10 cellular contexts compared by ENCODE assay signal in the genomic region with DNA sequence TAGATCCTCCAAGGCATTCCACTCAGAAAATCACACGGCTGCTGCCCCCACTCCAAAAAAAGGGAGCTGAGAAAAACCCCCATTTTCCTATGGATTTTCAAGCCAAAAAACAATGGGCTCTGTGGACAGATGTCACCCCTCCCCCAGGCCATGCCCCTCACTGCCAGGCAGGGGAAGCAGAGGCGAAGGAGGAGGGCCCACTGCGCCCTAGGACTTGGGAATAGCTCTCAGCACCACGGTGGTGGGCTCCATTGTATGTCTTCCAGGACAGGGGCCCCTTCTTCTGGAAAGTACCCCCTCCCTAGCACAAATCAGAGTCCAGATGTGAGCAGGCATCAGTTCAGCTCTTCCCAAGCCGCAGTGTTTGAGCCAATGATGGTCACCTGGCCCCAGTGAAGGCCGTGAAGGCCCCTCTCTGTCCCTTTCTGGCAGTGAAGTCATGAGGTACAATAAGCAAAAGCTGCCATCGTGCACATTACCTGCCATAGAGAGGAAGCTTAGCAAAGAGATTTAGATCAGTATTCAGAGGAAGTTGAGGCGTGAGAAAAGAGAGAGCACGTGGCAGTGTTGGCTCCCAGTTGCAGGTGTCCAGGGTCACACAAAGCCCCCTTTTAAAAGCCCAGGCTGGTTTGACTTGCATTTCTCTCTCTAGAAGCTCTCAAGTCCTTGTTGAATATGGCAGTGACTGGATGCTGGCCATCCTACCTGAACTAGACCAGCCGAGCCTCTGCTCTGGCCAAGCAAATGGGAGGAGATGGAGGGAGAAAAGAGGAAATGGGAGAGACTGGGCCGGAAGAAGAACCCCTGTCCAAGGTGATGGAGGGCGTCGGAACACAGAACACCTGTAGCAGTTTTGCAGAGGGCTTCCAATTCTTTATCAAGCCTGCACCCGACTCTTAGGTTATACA.
DNase-seq lines count a peak whose midpoint lies in the region; ATAC-seq and TF ChIP-seq lines count a peak whose summit lies in the region.
"Had no signal": no experiment of that assay in that cellular context is flagged by ENCODE, and none has a peak within 500 bp of the region (broad histone marks: within the 10 kb centered on the region; RNA-seq: fewer than 3 reads in every experiment).

No MANE protein-coding gene starts in this region.

- peaks cover 42 to 56% (median 52%) of the 10 kb centered on the region in 3 donors for H3K4me1 Mint-ChIP-seq in IgD-negative memory B cell
- H3K4me1 Mint-ChIP-seq in naive thymus-derived CD4-positive, alpha-beta T cell, result peaks cover 43 to 83% (median 48%) of the 10 kb centered on the region in 7 donors

- intact Hi-C loops in body of pancreas (cut with DNase I), result no loop called here
- intact Hi-C loops in naive thymus-derived CD4-positive, alpha-beta T cell (cut with micrococcal nuclease), result loop anchor here (1.0 to 2.0 kb wide), 5 partner anchors 16 to 53 kb away; no protein-coding TSS in a partner anchor

- no peak for TF ChIP-seq CTCF in body of pancreas (IDR thresholded peaks at IDR 0.05)

- no peaks in the 10 kb centered on the region for H3K79me2 ChIP-seq in ACC112 (ENCODE audit: control insufficient read depth, insufficient read depth, low read length, unreplicated experiment)

- no peak for TF ChIP-seq POLR2A in body of pancreas (IDR thresholded peaks at IDR 0.05)

- no peaks in the 10 kb centered on the region for H3K9me3 ChIP-seq in body of pancreas
- H3K9me3 ChIP-seq in naive thymus-derived CD4-positive, alpha-beta T cell (ENCODE audit: control insufficient read depth in 2 of 3, low read length in 3 of 3), result no peaks in the 10 kb centered on the region

- H3K4me3 ChIP-seq in ACC112 (ENCODE audit: low read depth, low read length), result peak overlapping the region; percentile 11; the same call in 1 of the 2 replicates
- H3K4me3 ChIP-seq in body of pancreas, result no peak overlapping the region
- no peak overlapping the region for H3K4me3 ChIP-seq in naive thymus-derived CD4-positive, alpha-beta T cell (ENCODE audit: low read length)

- 65 to 87% methylated on average over 14 of the region's 14 CpGs for WGBS in body of pancreas, 2 donors

- H3K27me3 ChIP-seq in ACC112 (ENCODE audit: insufficient read depth, low read length) (no peaks in the 10 kb centered on the region), body of pancreas (no peaks in the 10 kb centered on the region)
- no peaks in the 10 kb centered on the region for H3K27me3 ChIP-seq in naive thymus-derived CD4-positive, alpha-beta T cell (ENCODE audit: control insufficient read depth in 2 of 2, insufficient read depth in 2 of 2, low read length in 2 of 2)

- CTCF ChIA-PET in naive thymus-derived CD4-positive, alpha-beta T cell (lab: Charles Lee), result interaction anchor here (0.6 to 1.2 kb wide), 5 partner anchors 9 to 379 kb away, joined by 3 to 7 read pairs (median 3); no protein-coding TSS in a partner anchor

- DNase-seq in body of pancreas (no peak), NCI-H1417 (lab: John Stamatoyannopoulos, UW) (no peak), superior temporal gyrus (ENCODE audit: extremely low spot score) (no peak)
- DNase-seq in naive thymus-derived CD4-positive, alpha-beta T cell, result peak in 2 of 9 donors; percentile 20 to 24
- DNase-seq: retina, SHP77 treated with DMSO at 0.1 percent for 48 hours had no signal

- H3K4me3 Mint-ChIP-seq in IgD-negative memory B cell, result peak overlapping the region; percentile 61 to 83 (median 72)
- peak overlapping the region; percentile 43 to 78 (median 69) for H3K4me3 Mint-ChIP-seq in naive thymus-derived CD4-positive, alpha-beta T cell

- H3K4me1 ChIP-seq in ACC112 (ENCODE audit: control insufficient read depth, insufficient read depth, low read length, unreplicated experiment), result peaks cover 85% of the 10 kb centered on the region
- peaks cover 46% of the 10 kb centered on the region for H3K4me1 ChIP-seq in body of pancreas
- H3K4me1 ChIP-seq in naive thymus-derived CD4-positive, alpha-beta T cell (ENCODE audit: control insufficient read depth in 2 of 2, insufficient read depth in 2 of 2, low read length in 2 of 2), result peaks cover 34 to 48% of the 10 kb centered on the region in 2 donors

- POLR2A ChIA-PET in naive thymus-derived CD4-positive, alpha-beta T cell (lab: Charles Lee), result interaction anchor here (0.7 to 2.3 kb wide), 13 partner anchors 10 to 372 kb away, joined by 3 to 8 read pairs (median 4); partner anchors contain the start of gene IRF2BP2

- ATAC-seq in body of pancreas (no peak), GM18907 (IDR thresholded peaks at IDR 0.05; ENCODE audit: unreplicated experiment) (no peak), HG03139 (IDR thresholded peaks at IDR 0.05; ENCODE audit: unreplicated experiment) (no peak)
- no peak for ATAC-seq in naive thymus-derived CD4-positive, alpha-beta T cell

- peaks cover 2% of the 10 kb centered on the region for H3K36me3 Mint-ChIP-seq in IgD-negative memory B cell
- H3K36me3 Mint-ChIP-seq in naive thymus-derived CD4-positive, alpha-beta T cell, result peaks cover 0 to 9% (median 0%) of the 10 kb centered on the region in 5 donors

- H3K27ac Mint-ChIP-seq in IgD-negative memory B cell, result peak overlapping the region; percentile 90 to 97 (median 93)
- peak overlapping the region; percentile 66 to 94 (median 81) for H3K27ac Mint-ChIP-seq in naive thymus-derived CD4-positive, alpha-beta T cell

- H3K27ac ChIP-seq in ACC112 (ENCODE audit: low read depth, low read length), result peak overlapping the region; percentile 100
- H3K27ac ChIP-seq in body of pancreas, result peak overlapping the region; percentile 63 to 92 (median 86)
- peak overlapping the region; percentile 18 for H3K27ac ChIP-seq in naive thymus-derived CD4-positive, alpha-beta T cell (ENCODE audit: low read depth, low read length)

- no peaks in the 10 kb centered on the region for H3K36me3 ChIP-seq in ACC112 (ENCODE audit: insufficient read depth, low read length)
- H3K36me3 ChIP-seq in body of pancreas (replicated peaks in 1 of 2; ENCODE audit: insufficient read depth in 1 of 2, low read depth in 2 of 2), result no peaks in the 10 kb centered on the region
- H3K36me3 ChIP-seq in naive thymus-derived CD4-positive, alpha-beta T cell (ENCODE audit: control insufficient read depth in 2 of 3, insufficient read depth in 3 of 3, low read length in 3 of 3), result no peaks in the 10 kb centered on the region

- H3K27me3 Mint-ChIP-seq in IgD-negative memory B cell, result no peaks in the 10 kb centered on the region
- no peaks in the 10 kb centered on the region for H3K27me3 Mint-ChIP-seq in naive thymus-derived CD4-positive, alpha-beta T cell

- no peak overlapping the region for H2AFZ ChIP-seq in ACC112 (ENCODE audit: low read length, unreplicated experiment)

- H3K9me3 Mint-ChIP-seq in IgD-negative memory B cell, result no peaks in the 10 kb centered on the region
- peaks cover 0 to 5% (median 0%) of the 10 kb centered on the region in 11 donors for H3K9me3 Mint-ChIP-seq in naive thymus-derived CD4-positive, alpha-beta T cell

Comparison
In these comparisons a context has a peak if more than half of its experiments do, and no peak if none do; other contexts are left out.
1. H3K27ac ChIP-seq: peak in every context shown above with its lines; median percentile 100 in ACC112; 86 in body of pancreas; 18 in naive thymus-derived CD4-positive, alpha-beta T cell.